22 cellular contexts compared by ENCODE assay signal in genomic region chr2:201413143-201413542, GRCh38. TPM values are rescaled to one million over a fixed set of nuclear protein-coding genes. Genes with fewer than 3 reads are reported as not detected.
DNase-seq lines count a peak whose midpoint lies in the region; ATAC-seq and TF ChIP-seq lines count a peak whose summit lies in the region.
"Had no signal": no experiment of that assay in that cellular context is flagged by ENCODE, and none has a peak within 500 bp of the region (broad histone marks: within the 10 kb centered on the region; RNA-seq: fewer than 3 reads in every experiment).

No MANE protein-coding gene starts in this region.

- no peaks in the 10 kb centered on the region for H3K9me2 ChIP-seq in Loucy (replicated peaks; ENCODE audit: low read depth, low read length)

- in situ Hi-C loops in KBM-7 (cut with MboI; ENCODE audit: low pct_unique_long_range_greater_than_20kb, low sequenced_read_pairs) = no loop called here

- no peaks in the 10 kb centered on the region for H3K9me3 Mint-ChIP-seq in CD4-positive, CD25-positive, alpha-beta regulatory T cell
- H3K9me3 Mint-ChIP-seq: CD8-positive, alpha-beta T cell; endodermal cell; natural killer cell treated with Interleukin-12 subunit alpha and Interleukin-12 subunit beta and Interleukin-15 and Interleukin-18, amount 100 ng/mL, for 72 hours had no signal

- 24 to 55% (median 33%) methylated on average over 2 of the region's 2 CpGs for WGBS in psoas muscle, 3 donors

- no peaks in the 10 kb centered on the region for H3K9me3 ChIP-seq in CD4-positive, CD25-positive, alpha-beta regulatory T cell (ENCODE audit: control insufficient read depth in 2 of 2, low read length in 2 of 2)
- H3K9me3 ChIP-seq in Loucy (ENCODE audit: insufficient read depth, low read depth, low read length) = no peaks in the 10 kb centered on the region
- no peaks in the 10 kb centered on the region for H3K9me3 ChIP-seq in cardiac muscle cell (ENCODE audit: low read depth)
- no peaks in the 10 kb centered on the region for H3K9me3 ChIP-seq in psoas muscle
- H3K9me3 ChIP-seq: pancreas had no signal

- H3K27ac Mint-ChIP-seq in CD4-positive, CD25-positive, alpha-beta regulatory T cell = peak overlapping the region in 1 of 3 donors; percentile 85
- H3K27ac Mint-ChIP-seq: CD8-positive, alpha-beta T cell; endodermal cell; natural killer cell treated with Interleukin-12 subunit alpha and Interleukin-12 subunit beta and Interleukin-15 and Interleukin-18, amount 100 ng/mL, for 72 hours had no signal

- H3F3A ChIP-seq in Loucy (ENCODE audit: low read depth) = peaks cover 3% of the 10 kb centered on the region; the same call in 1 of the 2 replicates

- intact Hi-C loops in psoas muscle (cut with DNase I) = loop anchor here in 1 of 2 donors (5.0 kb wide), 1 partner anchor 34 kb away; no protein-coding TSS in a partner anchor

- no peaks in the 10 kb centered on the region for H3K27me3 Mint-ChIP-seq in CD4-positive, CD25-positive, alpha-beta regulatory T cell
- H3K27me3 Mint-ChIP-seq: natural killer cell treated with Interleukin-12 subunit alpha and Interleukin-12 subunit beta and Interleukin-15 and Interleukin-18, amount 100 ng/mL, for 72 hours had no signal

- no peak overlapping the region for H2AFZ ChIP-seq in Loucy (ENCODE audit: low read length)
- H2AFZ ChIP-seq: hepatocyte had no signal

- H3K4me1 ChIP-seq in CD4-positive, CD25-positive, alpha-beta regulatory T cell (ENCODE audit: control insufficient read depth, insufficient read depth, low read length, poor library complexity, severe bottlenecking) = peaks cover 29% of the 10 kb centered on the region
- H3K4me1 ChIP-seq in Loucy (ENCODE audit: insufficient read depth, low read length, poor library complexity, severe bottlenecking) (peaks cover 38% of the 10 kb centered on the region), cardiac muscle cell (ENCODE audit: low read depth) (peaks cover 32% of the 10 kb centered on the region), psoas muscle (peaks cover 53% of the 10 kb centered on the region)

- H4K20me1 ChIP-seq in Loucy (ENCODE audit: insufficient read depth, low read length, poor library complexity, severe bottlenecking) = no peaks in the 10 kb centered on the region

- peaks cover 12 to 31% (median 22%) of the 10 kb centered on the region in 4 donors for H3K4me1 Mint-ChIP-seq in CD4-positive, CD25-positive, alpha-beta regulatory T cell
- H3K4me1 Mint-ChIP-seq: endodermal cell had no signal

- H3K4me3 ChIP-seq in CD4-positive, CD25-positive, alpha-beta regulatory T cell (ENCODE audit: low read depth, low read length) = peak overlapping the region; percentile 59
- peak overlapping the region; percentile 64 for H3K4me3 ChIP-seq in Loucy (ENCODE audit: low read length, poor library complexity, severe bottlenecking)
- H3K4me3 ChIP-seq in cardiac muscle cell = no peak overlapping the region
- H3K4me3 ChIP-seq in psoas muscle = no peak overlapping the region
- H3K4me3 ChIP-seq: hepatocyte, pancreas had no signal

- no peak for DNase-seq in CD4-positive, CD25-positive, alpha-beta regulatory T cell
- DNase-seq in cardiac muscle cell (ENCODE audit: low read depth in 1 of 2, low spot score in 1 of 2) (no peak), psoas muscle (no peak), KBM-7 (no peak), SW 1271 (lab: John Stamatoyannopoulos, UW) (no peak)
- no peak for DNase-seq in stimulated activated naive CD4-positive, alpha-beta T cell treated with Interleukin-2 at 50 U/mL for 16 hours (lab: John Stamatoyannopoulos, UW)
- DNase-seq: activated CD4-positive, alpha-beta T cell treated with anti-CD3 and anti-CD28 coated beads, Interleukin-2, amount 50 U/mL, for 4 hours; activated naive CD4-positive, alpha-beta T cell treated with Interleukin-2 at 50 U/mL for 16 hours; activated T-cell treated with anti-CD3 and anti-CD28 coated beads for 4 hours; aorta; CD8-positive, alpha-beta T cell; DMS79; endodermal cell; mesenchymal stem cell; NCI-H1417; NCI-H526 treated with DMSO at 0.1 percent for 48 hours; pancreas; stimulated activated CD4-positive, alpha-beta T cell treated with anti-CD3 and anti-CD28 coated beads, Interleukin-2, amount 100 ng/mL, for 48 hours had no signal

- H3K36me3 ChIP-seq in CD4-positive, CD25-positive, alpha-beta regulatory T cell (ENCODE audit: control insufficient read depth, insufficient read depth, low read length) = peaks cover 7% of the 10 kb centered on the region
- H3K36me3 ChIP-seq in Loucy (ENCODE audit: insufficient read depth, low read length) = no peaks in the 10 kb centered on the region
- no peaks in the 10 kb centered on the region for H3K36me3 ChIP-seq in cardiac muscle cell
- H3K36me3 ChIP-seq in psoas muscle (ENCODE audit: insufficient read depth in 1 of 2, low read depth in 1 of 2) = no peaks in the 10 kb centered on the region
- H3K36me3 ChIP-seq: pancreas had no signal

- H3K4me3 Mint-ChIP-seq in CD4-positive, CD25-positive, alpha-beta regulatory T cell = no peak overlapping the region
- H3K4me3 Mint-ChIP-seq: endodermal cell; natural killer cell treated with Interleukin-12 subunit alpha and Interleukin-12 subunit beta and Interleukin-15 and Interleukin-18, amount 100 ng/mL, for 72 hours had no signal

- peaks cover 17% of the 10 kb centered on the region for H3K36me3 Mint-ChIP-seq in CD4-positive, CD25-positive, alpha-beta regulatory T cell

- no peak overlapping the region for H3K9ac ChIP-seq in Loucy (ENCODE audit: low read depth, low read length, poor library complexity, severe bottlenecking)

- H3K27ac ChIP-seq in CD4-positive, CD25-positive, alpha-beta regulatory T cell (ENCODE audit: insufficient read depth, low read length, poor library complexity, severe bottlenecking) = peak overlapping the region; percentile 49
- H3K27ac ChIP-seq in cardiac muscle cell (peak overlapping the region; percentile 82), psoas muscle (peak overlapping the region; percentile 56)
- H3K27ac ChIP-seq: hepatocyte, pancreas had no signal

- TF ChIP-seq CTCF in Loucy (conservative IDR thresholded peaks at IDR 0.05; ENCODE audit: low read length) = no peak; the same call in none of the 2 replicates
- TF ChIP-seq CTCF in cardiac muscle cell (IDR thresholded peaks at IDR 0.05; ENCODE audit: low read depth, low read length) = no peak
- TF ChIP-seq CTCF in psoas muscle (IDR thresholded peaks at IDR 0.05) = no peak

- H3K4me2 ChIP-seq in Loucy (ENCODE audit: low read depth, low read length, poor library complexity, severe bottlenecking) = peak overlapping the region; percentile 74
- H3K4me2 ChIP-seq: hepatocyte had no signal

- ATAC-seq in CD4-positive, CD25-positive, alpha-beta regulatory T cell (ENCODE audit: low read depth in 2 of 2) = no peak
- ATAC-seq in psoas muscle (peak; percentile 42 to 60 (median 48)), HG02840 (IDR thresholded peaks at IDR 0.05; ENCODE audit: low FRiP score, unreplicated experiment) (no peak)
- ATAC-seq: pancreas had no signal

- H3K79me2 ChIP-seq in Loucy (ENCODE audit: insufficient read depth, low read length) = peaks cover 10% of the 10 kb centered on the region; the same call in 1 of the 2 replicates

- no peaks in the 10 kb centered on the region for H3K27me3 ChIP-seq in CD4-positive, CD25-positive, alpha-beta regulatory T cell (ENCODE audit: control insufficient read depth, insufficient read depth, low read length)
- H3K27me3 ChIP-seq in Loucy (ENCODE audit: insufficient read depth, low read length, poor library complexity, severe bottlenecking) = no peaks in the 10 kb centered on the region
- H3K27me3 ChIP-seq in cardiac muscle cell = no peaks in the 10 kb centered on the region
- no peaks in the 10 kb centered on the region for H3K27me3 ChIP-seq in psoas muscle (ENCODE audit: insufficient read depth in 3 of 3, low read length in 2 of 3)
- H3K27me3 ChIP-seq: hepatocyte, pancreas had no signal

RNA-seq across cellular contexts. Expression of gene TRAK2, which starts 38.1 kb away (rescaled TPM):
- total RNA-seq in CD4-positive, CD25-positive, alpha-beta regulatory T cell = 66.5 TPM
- 10 to 100 TPM; 53.0 to 65.2 (median 56.8) TPM for polyA plus RNA-seq in CD4-positive, CD25-positive, alpha-beta regulatory T cell
- 10.2 and 13.2 TPM in 2 replicates for total RNA-seq in cardiac muscle cell
- 9.6 and 10.6 TPM in 2 replicates for polyA plus RNA-seq in cardiac muscle cell
- total RNA-seq in psoas muscle = 10 to 100 TPM; 17.6 to 53.0 (median 36.5) TPM
- 10 to 100 TPM in 2 of 3 donors, 1 to 10 TPM in 1; 9.8 to 23.4 (median 21.1) TPM for polyA plus RNA-seq in psoas muscle

RNA-seq across cellular contexts. Expression of gene STRADB, which starts 38.4 kb away (rescaled TPM):
- 11.0 TPM for total RNA-seq in CD4-positive, CD25-positive, alpha-beta regulatory T cell
- polyA plus RNA-seq in CD4-positive, CD25-positive, alpha-beta regulatory T cell = 10 to 100 TPM; 34.2 to 44.2 (median 35.6) TPM
- total RNA-seq in cardiac muscle cell = 35.5 TPM in 2 replicates
- 81.8 and 106 TPM in 2 replicates for polyA plus RNA-seq in cardiac muscle cell
- total RNA-seq in psoas muscle = 10 to 100 TPM; 55.9 to 87.3 (median 81.2) TPM
- 100 to 1,000 TPM in 1 of 3 donors, 10 to 100 TPM in 2; 48.5 to 175 (median 69.9) TPM for polyA plus RNA-seq in psoas muscle

RNA-seq across cellular contexts. Expression of gene FLACC1, which starts 56.0 kb away (rescaled TPM):
- total RNA-seq in CD4-positive, CD25-positive, alpha-beta regulatory T cell = 7.0 TPM
- 1 to 10 TPM in 2 of 4 donors, under 1 TPM in 2; 0.23 to 2.5 (median 1.0) TPM for polyA plus RNA-seq in CD4-positive, CD25-positive, alpha-beta regulatory T cell
- total RNA-seq in cardiac muscle cell = 0.53 and 0.69 TPM in 2 replicates
- 1.5 and 1.7 TPM in 2 replicates for polyA plus RNA-seq in cardiac muscle cell
- 1 to 10 TPM; 1.7 to 4.3 (median 1.8) TPM for total RNA-seq in psoas muscle
- 1 to 10 TPM in 1 of 3 donors, under 1 TPM in 2; 0.55 to 3.8 (median 0.82) TPM for polyA plus RNA-seq in psoas muscle

Comparison
In these comparisons a context has a peak if more than half of its experiments do, and no peak if none do; other contexts are left out.
1. ATAC-seq: peak in psoas muscle (4 of 4); none in CD4-positive, CD25-positive, alpha-beta regulatory T cell (0 of 2) and HG02840 (single experiment).
2. H3K4me3 ChIP-seq: peak in CD4-positive, CD25-positive, alpha-beta regulatory T cell (single experiment) and Loucy (single experiment); none in cardiac muscle cell (single experiment) and psoas muscle (single experiment).
3. Peak in every context shown above with its lines, with median percentiles within 50 percentile points of each other: H3K27ac ChIP-seq.